In genomic region chr10:127349737-127350136, GRCh38 we compare ENCODE assay signal across 1 cellular context.
TF ChIP-seq lines count a peak whose summit lies in the region.

No MANE protein-coding gene starts in this region.

TF ChIP-seq in SK-N-SH treated with all-trans-retinoic acid at 6 μM for 48 hours, 23 proteins besides CTCF, POLR2A, EP300 and RAD21 (continued from another document):
- TF ChIP-seq POU6F1 (CRISPR knock-in tag; IDR thresholded peaks at IDR 0.05; ENCODE audit: borderline replicate concordance, low read depth) (no peak), SNAI2 (CRISPR knock-in tag; IDR thresholded peaks at IDR 0.05) (no peak), ZC3H10 (CRISPR knock-in tag; IDR thresholded peaks at IDR 0.05) (no peak), CSDC2 (CRISPR knock-in tag; IDR thresholded peaks at IDR 0.05) (no peak)
